Comparison of ENCODE assay signal across 1 cellular context in the genomic region with DNA sequence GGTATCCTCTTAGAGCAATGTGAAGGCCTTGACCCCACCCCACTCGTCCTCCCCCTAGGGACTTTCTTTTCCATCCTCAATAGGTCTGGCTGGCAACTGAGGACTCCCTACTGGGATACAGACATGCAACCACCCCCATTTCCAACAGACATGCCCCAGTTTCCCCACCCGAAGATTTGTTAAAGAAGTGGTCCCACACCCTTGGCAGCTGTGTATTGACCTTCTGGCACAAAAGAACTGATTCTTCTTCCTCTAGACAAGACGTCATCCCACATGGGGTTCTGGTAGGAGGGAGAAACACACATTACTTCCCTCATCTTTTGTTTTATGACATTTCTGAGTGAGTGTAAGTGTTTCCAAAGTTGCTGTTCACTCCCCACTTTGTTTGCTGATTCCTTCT.
TF ChIP-seq lines count a peak whose summit lies in the region.

No MANE protein-coding gene starts in this region.

TF ChIP-seq in IMR-90, 13 proteins besides CTCF, POLR2A, EP300 and RAD21:
- TF ChIP-seq, protein P1, sequence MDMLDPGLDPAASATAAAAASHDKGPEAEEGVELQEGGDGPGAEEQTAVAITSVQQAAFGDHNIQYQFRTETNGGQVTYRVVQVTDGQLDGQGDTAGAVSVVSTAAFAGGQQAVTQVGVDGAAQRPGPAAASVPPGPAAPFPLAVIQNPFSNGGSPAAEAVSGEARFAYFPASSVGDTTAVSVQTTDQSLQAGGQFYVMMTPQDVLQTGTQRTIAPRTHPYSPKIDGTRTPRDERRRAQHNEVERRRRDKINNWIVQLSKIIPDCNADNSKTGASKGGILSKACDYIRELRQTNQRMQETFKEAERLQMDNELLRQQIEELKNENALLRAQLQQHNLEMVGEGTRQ (IDR thresholded peaks at IDR 0.05; ENCODE audit: low read depth, low read length), result no peak
